In the genomic region with DNA sequence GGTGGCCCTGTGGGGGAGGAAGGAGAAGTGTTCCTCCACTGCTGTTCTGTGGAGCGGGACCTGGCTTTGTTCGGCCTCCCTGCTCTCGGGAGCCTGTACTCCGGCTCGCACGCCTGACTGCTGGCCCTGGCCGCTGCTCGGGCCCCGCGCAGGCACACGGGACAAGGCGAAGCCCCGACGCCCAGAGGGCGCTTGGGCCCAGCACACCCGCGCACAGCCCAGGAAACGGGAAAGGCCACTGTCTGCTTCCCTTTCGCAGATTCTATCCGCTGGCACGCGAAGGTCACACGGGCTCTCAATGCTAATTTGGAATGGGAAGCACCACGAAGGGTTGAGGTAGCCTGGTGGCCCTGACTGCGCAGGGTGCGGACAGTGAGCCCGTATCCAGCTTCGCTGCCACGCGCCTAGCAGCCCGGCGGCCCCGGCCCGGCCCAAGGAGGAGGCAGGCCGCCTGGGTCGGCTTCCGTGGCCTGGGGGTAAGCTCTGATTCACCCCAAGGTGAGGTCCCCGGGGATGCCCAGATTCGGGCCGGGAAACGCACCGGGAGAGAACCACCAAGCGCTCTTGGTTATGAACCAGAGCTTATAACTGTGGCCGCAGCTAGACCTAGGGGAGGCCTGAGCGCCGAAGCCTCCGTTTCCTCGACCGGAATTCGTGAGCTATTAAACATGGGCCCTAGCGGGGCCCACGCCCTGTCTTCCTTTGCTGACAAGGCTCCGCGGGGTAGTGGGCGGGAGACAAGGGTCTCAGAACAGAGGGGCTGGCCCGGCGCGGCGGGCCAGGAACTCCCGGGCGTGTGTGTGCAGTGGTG, we compare ENCODE assay signal across 9 cellular contexts. TPM values are rescaled to one million over a fixed set of nuclear protein-coding genes. Genes with fewer than 3 reads are reported as not detected.
A peak's percentile ranks its signal among the peaks of the same experiment; 100 is the strongest.
DNase-seq lines count a peak whose midpoint lies in the region; ATAC-seq and TF ChIP-seq lines count a peak whose summit lies in the region.
"Had no signal": no experiment of that assay in that cellular context is flagged by ENCODE, and none has a peak within 500 bp of the region (broad histone marks: within the 10 kb centered on the region; RNA-seq: fewer than 3 reads in every experiment).

No MANE protein-coding gene starts in this region.

- H3K4me1 ChIP-seq in right lobe of liver (peaks cover 0 to 19% (median 2%) of the 10 kb centered on the region in 4 donors), tibial nerve (peaks cover 5 to 34% (median 6%) of the 10 kb centered on the region in 4 donors)

- H3K9me3 Mint-ChIP-seq in activated T-cell treated with anti-CD3 and anti-CD28 coated beads, Interleukin-2, amount 50 U/mL, for 24 hours, result peaks cover 20% of the 10 kb centered on the region
- H3K9me3 Mint-ChIP-seq in chondrocyte (ENCODE audit: low read depth), result peaks cover 3% of the 10 kb centered on the region

- H3K36me3 ChIP-seq in right lobe of liver (no peaks in the 10 kb centered on the region), tibial nerve (no peaks in the 10 kb centered on the region)

- peak; percentile 52 to 64 (median 57) for ATAC-seq in right lobe of liver

- peaks cover 12 to 35% of the 10 kb centered on the region in 2 donors for H3K27me3 ChIP-seq in right lobe of liver
- peaks cover 0 to 57% of the 10 kb centered on the region in 2 donors for H3K27me3 ChIP-seq in tibial nerve

- no peak for TF ChIP-seq CTCF in chondrocyte (IDR thresholded peaks at IDR 0.05)
- TF ChIP-seq CTCF in right lobe of liver (IDR thresholded peaks at IDR 0.05), result no peak
- no peak for TF ChIP-seq CTCF in tibial nerve (IDR thresholded peaks at IDR 0.05)

- no peaks in the 10 kb centered on the region for H3K36me3 Mint-ChIP-seq in activated T-cell treated with anti-CD3 and anti-CD28 coated beads, Interleukin-2, amount 50 U/mL, for 24 hours (ENCODE audit: low read depth)
- peaks cover 1% of the 10 kb centered on the region for H3K36me3 Mint-ChIP-seq in chondrocyte (ENCODE audit: low read depth)

- WGBS in right lobe of liver (ENCODE audit: insufficient coverage, low coverage, low lambda C conversion rate, missing lambda C conversion rate), result 8% methylated on average over 6 of the region's 61 CpGs
- WGBS in tibial nerve, 2 donors, result 13 to 31% methylated on average over 13 to 46 of the region's 61 CpGs

- H3K4me1 Mint-ChIP-seq in activated T-cell treated with anti-CD3 and anti-CD28 coated beads, Interleukin-2, amount 50 U/mL, for 24 hours (ENCODE audit: low read depth), result peaks cover 15% of the 10 kb centered on the region
- H3K4me1 Mint-ChIP-seq in chondrocyte (ENCODE audit: low read depth), result peaks cover 38% of the 10 kb centered on the region

- H3K4me3 ChIP-seq in right lobe of liver (peak overlapping the region; percentile 15 to 42 (median 38)), tibial nerve (peak overlapping the region in 3 of 4 donors; percentile 16 to 44 (median 20))

- TF ChIP-seq POLR2A in right lobe of liver (IDR thresholded peaks at IDR 0.05) (no peak), tibial nerve (IDR thresholded peaks at IDR 0.05) (no peak)

- peaks cover 92% of the 10 kb centered on the region for H3K27me3 Mint-ChIP-seq in activated T-cell treated with anti-CD3 and anti-CD28 coated beads, Interleukin-2, amount 50 U/mL, for 24 hours
- peaks cover 12% of the 10 kb centered on the region for H3K27me3 Mint-ChIP-seq in chondrocyte (ENCODE audit: low read depth)

- no peak overlapping the region for H3K27ac Mint-ChIP-seq in activated T-cell treated with anti-CD3 and anti-CD28 coated beads, Interleukin-2, amount 50 U/mL, for 24 hours
- H3K27ac Mint-ChIP-seq in chondrocyte (ENCODE audit: unreplicated experiment), result peak overlapping the region; percentile 84

- peak overlapping the region; percentile 38 for H3K4me3 Mint-ChIP-seq in activated T-cell treated with anti-CD3 and anti-CD28 coated beads, Interleukin-2, amount 50 U/mL, for 24 hours
- H3K4me3 Mint-ChIP-seq in chondrocyte (ENCODE audit: unreplicated experiment), result peak overlapping the region; percentile 74

- H3K27ac ChIP-seq in right lobe of liver, result no peak overlapping the region
- peak overlapping the region in 1 of 4 donors; percentile 63 for H3K27ac ChIP-seq in tibial nerve

- no peaks in the 10 kb centered on the region for H3K9me3 ChIP-seq in right lobe of liver
- peaks cover 0 to 15% (median 0%) of the 10 kb centered on the region in 4 donors for H3K9me3 ChIP-seq in tibial nerve

- no peak for TF ChIP-seq EP300 in tibial nerve (IDR thresholded peaks at IDR 0.05)

- intact Hi-C loops in right lobe of liver (cut with DNase I), result no loop called here

- no peak for DNase-seq in activated T-cell treated with anti-CD3 and anti-CD28 coated beads, Interleukin-2, amount 50 U/mL, for 24 hours
- no peak for DNase-seq in activated T-cell treated with anti-CD3 and anti-CD28 coated beads, Interleukin-2, amount 50 U/mL, for 1 hour
- DNase-seq in chondrocyte (ENCODE audit: low spot score), result no peak
- no peak for DNase-seq in right lobe of liver
- DNase-seq in tibial nerve (ENCODE audit: low spot score in 2 of 2), result no peak
- no peak for DNase-seq in amniotic stem cell (lab: John Stamatoyannopoulos, UW)
- DNase-seq in NCI-H526 treated with DMSO at 0.1 percent for 48 hours (lab: John Stamatoyannopoulos, UW), result no peak
- DNase-seq in activated CD4-positive, alpha-beta T cell treated with anti-CD3 and anti-CD28 coated beads, Interleukin-2, amount 50 U/mL, for 1 hour, result no peak

RNA-seq across cellular contexts. Expression of a gene that starts 19.7 kb away (rescaled TPM):
- 4.9 to 41.0 TPM (median 37.9 TPM) in 3 replicates for total RNA-seq in chondrocyte
- total RNA-seq in right lobe of liver, result 10 to 100 TPM in 5 of 6 experiments, under 1 TPM in 1; 0.29 to 56.5 (median 16.5) TPM
- total RNA-seq in tibial nerve, result 10 to 100 TPM; 38.7 to 57.0 (median 48.2) TPM
- total RNA-seq: T-helper 2 cell treated with Interferon-gamma antibody and Interleukin-4, amounts not matched to agents 100 ng/mL and 5 ng/mL, for 36 hours had no signal
